ENCODE assay signal across 8 cellular contexts in genomic region chrX:18674417-18674787, GRCh38.
DNase-seq lines count a peak whose midpoint lies in the region; ATAC-seq lines count a peak whose summit lies in the region.

No MANE protein-coding gene starts in this region.

- no peaks in the 10 kb centered on the region for H3K36me3 ChIP-seq in iPS-15b (ENCODE audit: control insufficient read depth, insufficient read depth, low read length)

- DNase-seq in NCI-H526 (lab: John Stamatoyannopoulos, UW) (peak; percentile 65 to 77), NCI-H128 (lab: John Stamatoyannopoulos, UW; ENCODE audit: unreplicated experiment) (no peak), SIG-M5 treated with dmso at 0.1 percent for 504 hours (lab: John Stamatoyannopoulos, UW; ENCODE audit: unreplicated experiment) (no peak)
- DNase-seq in activated naive CD8-positive, alpha-beta T cell treated with anti-CD3 and anti-CD28 coated beads, Interleukin-2, amount 50 U/mL, for 24 hours, result peak; percentile 25
- DNase-seq in stimulated activated CD4-positive, alpha-beta T cell treated with anti-CD3 and anti-CD28 coated beads, Interleukin-15, amount 100 ng/mL, for 24 hours, result peak; percentile 25

- peak overlapping the region; percentile 53 for H3K4me3 ChIP-seq in iPS-15b (ENCODE audit: low read depth, low read length)

- no peaks in the 10 kb centered on the region for H3K36me3 Mint-ChIP-seq in activated naive CD8-positive, alpha-beta T cell treated with anti-CD3 and anti-CD28 coated beads, Interleukin-2, amount 50 U/mL, for 24 hours (ENCODE audit: low read depth)

- H3K9ac ChIP-seq in iPS-15b (ENCODE audit: low read depth, low read length), result no peak overlapping the region

- H3K27ac Mint-ChIP-seq in activated naive CD8-positive, alpha-beta T cell treated with anti-CD3 and anti-CD28 coated beads, Interleukin-2, amount 50 U/mL, for 24 hours, result no peak overlapping the region

- H3K9me3 Mint-ChIP-seq in activated naive CD8-positive, alpha-beta T cell treated with anti-CD3 and anti-CD28 coated beads, Interleukin-2, amount 50 U/mL, for 24 hours, result no peaks in the 10 kb centered on the region

- peak overlapping the region; percentile 71 for H3K4me3 Mint-ChIP-seq in activated naive CD8-positive, alpha-beta T cell treated with anti-CD3 and anti-CD28 coated beads, Interleukin-2, amount 50 U/mL, for 24 hours

- peaks cover 10% of the 10 kb centered on the region for H3K4me1 Mint-ChIP-seq in activated naive CD8-positive, alpha-beta T cell treated with anti-CD3 and anti-CD28 coated beads, Interleukin-2, amount 50 U/mL, for 24 hours

- no peaks in the 10 kb centered on the region for H3K9me3 ChIP-seq in iPS-15b (ENCODE audit: control insufficient read depth, insufficient read depth, low read length)

- no peaks in the 10 kb centered on the region for H3K27me3 Mint-ChIP-seq in activated naive CD8-positive, alpha-beta T cell treated with anti-CD3 and anti-CD28 coated beads, Interleukin-2, amount 50 U/mL, for 24 hours

- ATAC-seq in GM18502 (IDR thresholded peaks at IDR 0.05; ENCODE audit: poor library complexity, unreplicated experiment) (peak; percentile 48), HG02588 (IDR thresholded peaks at IDR 0.05; ENCODE audit: unreplicated experiment) (peak; percentile 36)
- ATAC-seq in activated naive CD8-positive, alpha-beta T cell treated with anti-CD3 and anti-CD28 coated beads, Interleukin-2, amount 50 U/mL, for 24 hours, result peak; percentile 40

- H3K4me1 ChIP-seq in iPS-15b (ENCODE audit: control insufficient read depth, insufficient read depth, low read length), result no peaks in the 10 kb centered on the region

- H3K27me3 ChIP-seq in iPS-15b (ENCODE audit: control insufficient read depth, insufficient read depth, low read length), result no peaks in the 10 kb centered on the region

Comparison
In these comparisons a context has a peak if more than half of its experiments do, and no peak if none do; other contexts are left out.
1. DNase-seq: peak in NCI-H526 (2 of 2), activated naive CD8-positive, alpha-beta T cell treated with anti-CD3 and anti-CD28 coated beads, Interleukin-2, amount 50 U/mL, for 24 hours (single experiment) and stimulated activated CD4-positive, alpha-beta T cell treated with anti-CD3 and anti-CD28 coated beads, Interleukin-15, amount 100 ng/mL, for 24 hours (single experiment); none in NCI-H128 (single experiment) and SIG-M5 treated with dmso at 0.1 percent for 504 hours (single experiment).
2. Peak in every context shown above with its lines, with median percentiles within 50 percentile points of each other: ATAC-seq.